Comparison of ENCODE assay signal across 15 cellular contexts in genomic region chr19:1924320-1924961, GRCh38. TPM values are rescaled to one million over a fixed set of nuclear protein-coding genes. Genes with fewer than 3 reads are reported as not detected.
DNase-seq lines count a peak whose midpoint lies in the region; ATAC-seq and TF ChIP-seq lines count a peak whose summit lies in the region.
"Had no signal": no experiment of that assay in that cellular context is flagged by ENCODE, and none has a peak within 500 bp of the region (broad histone marks: within the 10 kb centered on the region; RNA-seq: fewer than 3 reads in every experiment).

No MANE protein-coding gene starts in this region.

- H3K4me3 Mint-ChIP-seq in activated CD4-positive, alpha-beta T cell treated with anti-CD3 and anti-CD28 coated beads, Interleukin-2, amount 10 ng/mL, durations not matched to agents 24 days and 14 days = no peak overlapping the region
- H3K4me3 Mint-ChIP-seq in CD14-positive monocyte (no peak overlapping the region), endodermal cell (no peak overlapping the region)
- no peak overlapping the region for H3K4me3 Mint-ChIP-seq in activated T-cell treated with anti-CD3 and anti-CD28 coated beads, Interleukin-2, amount 50 U/mL, for 24 hours
- H3K4me3 Mint-ChIP-seq: GM23338, H9 had no signal

- peak overlapping the region; percentile 66 for H3K4me2 ChIP-seq in OCI-LY3 (ENCODE audit: low read length)
- H3K4me2 ChIP-seq: GM23338 had no signal

- H3K4me1 ChIP-seq in OCI-LY3 (ENCODE audit: low read length) = peaks cover 50% of the 10 kb centered on the region
- H3K4me1 ChIP-seq in endodermal cell (ENCODE audit: control insufficient read depth, insufficient read depth, low read length) = no peaks in the 10 kb centered on the region

- peak overlapping the region; percentile 59; the same call in 1 of the 2 replicates for H3K9ac ChIP-seq in OCI-LY3 (ENCODE audit: low read length)
- H3K9ac ChIP-seq in endodermal cell (ENCODE audit: extremely low read depth, low read length, poor library complexity, severe bottlenecking) = no peak overlapping the region

- H3K9me3 ChIP-seq in OCI-LY3 (ENCODE audit: insufficient read depth, low read length) = no peaks in the 10 kb centered on the region
- no peaks in the 10 kb centered on the region for H3K9me3 ChIP-seq in endodermal cell (ENCODE audit: control insufficient read depth, low read length)

- peak overlapping the region; percentile 11 for H3K27ac Mint-ChIP-seq in activated CD4-positive, alpha-beta T cell treated with anti-CD3 and anti-CD28 coated beads, Interleukin-2, amount 10 ng/mL, durations not matched to agents 24 days and 14 days
- H3K27ac Mint-ChIP-seq in CD14-positive monocyte (peak overlapping the region in 5 of 7 donors; percentile 40 to 79 (median 71)), endodermal cell (no peak overlapping the region)
- H3K27ac Mint-ChIP-seq in activated T-cell treated with anti-CD3 and anti-CD28 coated beads, Interleukin-2, amount 50 U/mL, for 24 hours = no peak overlapping the region
- H3K27ac Mint-ChIP-seq: GM23338 had no signal

- ATAC-seq in GM18520 (IDR thresholded peaks at IDR 0.05; ENCODE audit: unreplicated experiment) = no peak
- ATAC-seq: GM23338 had no signal

- intact Hi-C loops in activated CD4-positive, alpha-beta T cell treated with anti-CD3 and anti-CD28 coated beads, Interleukin-2, amount 10 ng/mL, durations not matched to agents 24 days and 14 days (cut with micrococcal nuclease) = loop anchor here (10.0 kb wide), 1 partner anchor 90 kb away; the partner anchor contains the start of gene BTBD2
- intact Hi-C loops in CD14-positive monocyte (cut with micrococcal nuclease) = no loop called here

- 95 to 97% methylated on average over 24 to 35 of the region's 35 CpGs for WGBS in endodermal cell (ENCODE audit: insufficient coverage in 1 of 2, insufficient read length in 1 of 2), 2 experiments

- H3K27me3 ChIP-seq in OCI-LY3 (ENCODE audit: low read depth, low read length) (0 out of 2 replicates have a peak, but pooled peaks cover 3% of the 10 kb centered on the region), endodermal cell (ENCODE audit: control insufficient read depth, insufficient read depth, low read length, poor library complexity, severe bottlenecking) (no peaks in the 10 kb centered on the region)

- H3K36me3 ChIP-seq in OCI-LY3 (replicated peaks; ENCODE audit: low read depth, low read length) (peaks cover 40% of the 10 kb centered on the region), endodermal cell (ENCODE audit: control insufficient read depth, insufficient read depth, low read length) (peaks cover 27% of the 10 kb centered on the region)

- H3K4me1 Mint-ChIP-seq in activated CD4-positive, alpha-beta T cell treated with anti-CD3 and anti-CD28 coated beads, Interleukin-2, amount 10 ng/mL, durations not matched to agents 24 days and 14 days = peaks cover 16% of the 10 kb centered on the region
- peaks cover 25% of the 10 kb centered on the region for H3K4me1 Mint-ChIP-seq in CD14-positive monocyte
- no peaks in the 10 kb centered on the region for H3K4me1 Mint-ChIP-seq in endodermal cell
- H3K4me1 Mint-ChIP-seq in activated T-cell treated with anti-CD3 and anti-CD28 coated beads, Interleukin-2, amount 50 U/mL, for 24 hours (ENCODE audit: low read depth) = peaks cover 32% of the 10 kb centered on the region
- H3K4me1 Mint-ChIP-seq: H9 had no signal

- peak overlapping the region; percentile 96 for H3K27ac ChIP-seq in OCI-LY3 (ENCODE audit: low read length)
- peak overlapping the region; percentile 38 for H3K27ac ChIP-seq in endodermal cell (ENCODE audit: low read depth, low read length)
- H3K27ac ChIP-seq: 22Rv1, C4-2B had no signal

- no peak overlapping the region for H2AFZ ChIP-seq in OCI-LY3 (ENCODE audit: low read depth, low read length)
- H2AFZ ChIP-seq: GM23338 had no signal

- H3K27me3 Mint-ChIP-seq in activated CD4-positive, alpha-beta T cell treated with anti-CD3 and anti-CD28 coated beads, Interleukin-2, amount 10 ng/mL, durations not matched to agents 24 days and 14 days = no peaks in the 10 kb centered on the region
- H3K27me3 Mint-ChIP-seq in CD14-positive monocyte (ENCODE audit: low read depth in 3 of 3) = no peaks in the 10 kb centered on the region
- peaks cover 9% of the 10 kb centered on the region for H3K27me3 Mint-ChIP-seq in endodermal cell (ENCODE audit: insufficient read depth)
- H3K27me3 Mint-ChIP-seq in activated T-cell treated with anti-CD3 and anti-CD28 coated beads, Interleukin-2, amount 50 U/mL, for 24 hours = no peaks in the 10 kb centered on the region

- H4K20me1 ChIP-seq in OCI-LY3 (ENCODE audit: insufficient read depth, low read length) = no peaks in the 10 kb centered on the region

- peaks cover 8% of the 10 kb centered on the region for H3K36me3 Mint-ChIP-seq in activated CD4-positive, alpha-beta T cell treated with anti-CD3 and anti-CD28 coated beads, Interleukin-2, amount 10 ng/mL, durations not matched to agents 24 days and 14 days (ENCODE audit: low read depth)
- H3K36me3 Mint-ChIP-seq in CD14-positive monocyte (peaks cover 28 to 56% of the 10 kb centered on the region in 2 donors), endodermal cell (ENCODE audit: low read depth) (peaks cover 42% of the 10 kb centered on the region)
- peaks cover 51% of the 10 kb centered on the region for H3K36me3 Mint-ChIP-seq in activated T-cell treated with anti-CD3 and anti-CD28 coated beads, Interleukin-2, amount 50 U/mL, for 24 hours (ENCODE audit: low read depth)

- 0 out of 2 replicates have a peak, but pooled peaks cover 4% of the 10 kb centered on the region for H3K79me2 ChIP-seq in OCI-LY3 (ENCODE audit: low read length)

- H3K4me3 ChIP-seq in OCI-LY3 (ENCODE audit: low read length) (no peak overlapping the region), endodermal cell (ENCODE audit: low read length) (no peak overlapping the region)
- H3K4me3 ChIP-seq: GM23338 had no signal

- DNase-seq in activated CD4-positive, alpha-beta T cell treated with anti-CD3 and anti-CD28 coated beads, Interleukin-2, amount 10 ng/mL, durations not matched to agents 24 days and 14 days = no peak
- DNase-seq in activated CD4-positive, alpha-beta T cell treated with anti-CD3 and anti-CD28 coated beads, Interleukin-2, amount 50 U/mL, for 4 hours = no peak
- DNase-seq in CD14-positive monocyte (ENCODE audit: low spot score) (no peak), endodermal cell (no peak), T-helper 2 cell (no peak)
- DNase-seq in activated T-cell treated with anti-CD3 and anti-CD28 coated beads, Interleukin-2, amount 50 U/mL, for 24 hours = no peak
- DNase-seq: AML-193, DMS53, GF-D8, H9 had no signal

- H3K9me3 Mint-ChIP-seq in activated CD4-positive, alpha-beta T cell treated with anti-CD3 and anti-CD28 coated beads, Interleukin-2, amount 10 ng/mL, durations not matched to agents 24 days and 14 days = no peaks in the 10 kb centered on the region
- H3K9me3 Mint-ChIP-seq in CD14-positive monocyte (peaks cover 0 to 5% (median 0%) of the 10 kb centered on the region in 7 donors), endodermal cell (peaks cover 4% of the 10 kb centered on the region)
- no peaks in the 10 kb centered on the region for H3K9me3 Mint-ChIP-seq in activated T-cell treated with anti-CD3 and anti-CD28 coated beads, Interleukin-2, amount 50 U/mL, for 24 hours
- H3K9me3 Mint-ChIP-seq: H9 had no signal

- no peak for TF ChIP-seq CTCF in CD14-positive monocyte (IDR thresholded peaks at IDR 0.05)
- TF ChIP-seq CTCF in OCI-LY3 (IDR thresholded peaks at IDR 0.05; ENCODE audit: low read depth, low read length) = no peak
- no peak for TF ChIP-seq CTCF in endodermal cell (conservative IDR thresholded peaks at IDR 0.05)

RNA-seq across cellular contexts. Expression of gene CSNK1G2, which starts 16.5 kb away (rescaled TPM):
- 91.7 and 92.8 TPM in 2 replicates for total RNA-seq in activated CD4-positive, alpha-beta T cell treated with anti-CD3 and anti-CD28 coated beads, Interleukin-2, amount 10 ng/mL, durations not matched to agents 24 days and 14 days
- polyA plus RNA-seq in CD14-positive monocyte = 10 to 100 TPM; 10.8 to 20.3 TPM
- total RNA-seq in endodermal cell = 100 to 1,000 TPM; 111 to 112 TPM
- polyA plus RNA-seq in endodermal cell (2013, experiment 1 of 2) = 107 TPM
- 98.1 TPM for polyA plus RNA-seq in endodermal cell (2013, experiment 2 of 2)

RNA-seq across cellular contexts. Expression of gene ADAT3, which starts 19.2 kb away (rescaled TPM):
- 8.8 and 10.6 TPM in 2 replicates for total RNA-seq in activated CD4-positive, alpha-beta T cell treated with anti-CD3 and anti-CD28 coated beads, Interleukin-2, amount 10 ng/mL, durations not matched to agents 24 days and 14 days
- polyA plus RNA-seq in CD14-positive monocyte = 1 to 10 TPM; 2.7 to 3.2 TPM
- 10 to 100 TPM in 1 of 2 donors, 1 to 10 TPM in 1; 9.9 to 13.8 TPM for total RNA-seq in endodermal cell
- 4.5 TPM for polyA plus RNA-seq in endodermal cell (2013, experiment 1 of 2)
- polyA plus RNA-seq in endodermal cell (2013, experiment 2 of 2) = 3.1 TPM

RNA-seq across cellular contexts. Expression of gene SCAMP4, which starts 19.2 kb away (rescaled TPM):
- 39.2 and 42.4 TPM in 2 replicates for total RNA-seq in activated CD4-positive, alpha-beta T cell treated with anti-CD3 and anti-CD28 coated beads, Interleukin-2, amount 10 ng/mL, durations not matched to agents 24 days and 14 days
- 10 to 100 TPM; 11.9 to 15.4 TPM for polyA plus RNA-seq in CD14-positive monocyte
- total RNA-seq in endodermal cell = 10 to 100 TPM; 69.6 to 75.3 TPM
- polyA plus RNA-seq in endodermal cell (2013, experiment 1 of 2) = 46.5 TPM
- polyA plus RNA-seq in endodermal cell (2013, experiment 2 of 2) = 42.9 TPM

RNA-seq across cellular contexts. Expression of gene ABHD17A, which starts 39.1 kb away (rescaled TPM):
- total RNA-seq in activated CD4-positive, alpha-beta T cell treated with anti-CD3 and anti-CD28 coated beads, Interleukin-2, amount 10 ng/mL, durations not matched to agents 24 days and 14 days = 104 and 107 TPM in 2 replicates
- 10 to 100 TPM; 69.8 to 79.0 TPM for polyA plus RNA-seq in CD14-positive monocyte
- 10 to 100 TPM; 50.6 to 52.9 TPM for total RNA-seq in endodermal cell
- polyA plus RNA-seq in endodermal cell (2013, experiment 1 of 2) = 45.1 TPM
- 45.7 TPM for polyA plus RNA-seq in endodermal cell (2013, experiment 2 of 2)

Comparison
In these comparisons a context has a peak if more than half of its experiments do, and no peak if none do; other contexts are left out.
1. H3K27ac Mint-ChIP-seq: peak in activated CD4-positive, alpha-beta T cell treated with anti-CD3 and anti-CD28 coated beads, Interleukin-2, amount 10 ng/mL, durations not matched to agents 24 days and 14 days (single experiment) and CD14-positive monocyte (5 of 7); none in endodermal cell (single experiment) and activated T-cell treated with anti-CD3 and anti-CD28 coated beads, Interleukin-2, amount 50 U/mL, for 24 hours (single experiment).